Comparison of ENCODE assay signal across 10 cellular contexts in the genomic region with DNA sequence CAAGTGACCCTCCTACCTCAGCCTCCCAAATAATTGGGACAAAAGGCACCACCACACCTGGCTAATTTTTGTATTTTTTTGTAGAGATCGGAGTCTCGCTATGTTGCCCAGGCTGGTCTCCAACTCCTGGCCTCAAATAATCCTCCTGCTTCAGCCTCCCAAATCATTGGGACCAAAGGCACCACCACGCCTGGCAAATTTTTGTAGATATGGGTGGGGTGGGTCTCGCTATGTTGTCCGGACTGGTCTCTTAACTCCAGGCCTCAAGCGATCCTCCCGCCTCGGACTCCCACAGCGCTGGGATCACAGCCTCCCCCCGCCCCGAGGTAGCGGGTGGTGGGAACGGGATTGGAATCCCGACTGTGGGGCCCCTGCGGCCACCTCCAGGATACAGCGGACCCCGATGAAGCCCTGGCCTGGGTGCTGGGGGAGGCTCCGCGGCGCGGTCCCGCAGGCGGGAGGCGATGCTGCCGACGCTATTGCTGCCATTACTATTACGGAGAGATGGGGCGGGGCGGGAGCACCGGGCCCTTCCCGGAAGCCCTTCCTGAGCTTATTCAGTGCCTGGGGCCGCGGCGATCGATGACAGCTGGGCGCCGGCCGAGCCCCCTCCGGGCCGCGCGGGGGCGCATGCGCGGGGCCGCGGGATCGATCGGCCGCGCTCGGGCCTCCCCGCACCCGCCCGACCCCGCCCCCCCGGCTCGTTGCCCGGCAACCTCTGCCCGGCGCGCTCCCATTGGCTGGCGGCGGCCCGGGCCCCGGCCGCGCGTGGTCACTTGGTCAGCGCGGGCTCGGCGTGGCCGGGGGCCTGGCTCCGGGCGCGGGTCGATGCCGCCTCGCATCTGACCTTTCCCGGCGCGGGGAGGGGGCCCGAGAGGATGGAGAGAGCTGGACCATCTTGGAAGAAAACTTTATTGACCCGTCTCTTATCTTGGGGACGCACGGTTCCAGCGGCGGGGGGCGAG. TPM values are rescaled to one million over a fixed set of nuclear protein-coding genes. Genes with fewer than 3 reads are reported as not detected.
DNase-seq lines count a peak whose midpoint lies in the region; ATAC-seq and TF ChIP-seq lines count a peak whose summit lies in the region.
"Had no signal": no experiment of that assay in that cellular context is flagged by ENCODE, and none has a peak within 500 bp of the region (broad histone marks: within the 10 kb centered on the region; RNA-seq: fewer than 3 reads in every experiment).

No MANE protein-coding gene starts in this region.

- H3K79me2 ChIP-seq in hepatocyte = no peaks in the 10 kb centered on the region

- no peak for TF ChIP-seq CTCF in hepatocyte (IDR thresholded peaks at IDR 0.05; ENCODE audit: poor library complexity)

- H3K4me2 ChIP-seq in hepatocyte = peak overlapping the region; percentile 93
- H3K4me2 ChIP-seq: BLaER1 had no signal

- no peaks in the 10 kb centered on the region for H3K9me2 ChIP-seq in hepatocyte (replicated peaks; ENCODE audit: insufficient read depth)

- WGBS in hepatocyte (ENCODE audit: low lambda C conversion rate, missing lambda C conversion rate) = 21% methylated on average over 28 of the region's 90 CpGs

- DNase-seq in DMS53 (lab: John Stamatoyannopoulos, UW) (peak; percentile 27), DMS53 treated with DMSO at 0.1 percent for 48 hours (lab: John Stamatoyannopoulos, UW; ENCODE audit: unreplicated experiment) (no peak), NCI-H69 (lab: John Stamatoyannopoulos, UW) (peak; percentile 86), amygdala (lab: John Stamatoyannopoulos, UW) (peak in 48 of 56 donors; percentile 6 to 77 (median 46)), hepatocyte (ENCODE audit: low spot score) (peak; percentile 75), retina (peak; percentile 82)

- H4K20me1 ChIP-seq in hepatocyte (ENCODE audit: insufficient read depth, poor library complexity, severe bottlenecking) = no peaks in the 10 kb centered on the region

- peaks cover 6% of the 10 kb centered on the region for H3K4me1 ChIP-seq in hepatocyte (ENCODE audit: insufficient read depth)
- H3K4me1 ChIP-seq: BLaER1 had no signal

- peak overlapping the region; percentile 98 for H2AFZ ChIP-seq in hepatocyte

- ATAC-seq in HG03342 (IDR thresholded peaks at IDR 0.05; ENCODE audit: unreplicated experiment) (no peak), GM21723 (IDR thresholded peaks at IDR 0.05; ENCODE audit: unreplicated experiment) (no peak)

- H3K27ac ChIP-seq in hepatocyte = no peak overlapping the region
- H3K27ac ChIP-seq: BLaER1 had no signal

- no peaks in the 10 kb centered on the region for H3K36me3 ChIP-seq in hepatocyte (replicated peaks; ENCODE audit: insufficient read depth, low read depth)
- H3K36me3 ChIP-seq: BLaER1 had no signal

- H3K9me3 ChIP-seq in hepatocyte (ENCODE audit: low read depth) = no peaks in the 10 kb centered on the region

- H3K4me3 ChIP-seq in hepatocyte = peak overlapping the region; percentile 79
- H3K4me3 ChIP-seq: BLaER1 had no signal

- peaks cover 38% of the 10 kb centered on the region for H3K27me3 ChIP-seq in hepatocyte

RNA-seq across cellular contexts. Expression of a gene that starts 27.9 kb away (rescaled TPM):
- 0.03 and 0.08 TPM in 2 replicates for total RNA-seq in hepatocyte
- 0.06 and 0.09 TPM in 2 replicates for polyA plus RNA-seq in hepatocyte
- total RNA-seq: temporal lobe had no signal
